Comparison of ENCODE assay signal across 8 cellular contexts in the genomic region with DNA sequence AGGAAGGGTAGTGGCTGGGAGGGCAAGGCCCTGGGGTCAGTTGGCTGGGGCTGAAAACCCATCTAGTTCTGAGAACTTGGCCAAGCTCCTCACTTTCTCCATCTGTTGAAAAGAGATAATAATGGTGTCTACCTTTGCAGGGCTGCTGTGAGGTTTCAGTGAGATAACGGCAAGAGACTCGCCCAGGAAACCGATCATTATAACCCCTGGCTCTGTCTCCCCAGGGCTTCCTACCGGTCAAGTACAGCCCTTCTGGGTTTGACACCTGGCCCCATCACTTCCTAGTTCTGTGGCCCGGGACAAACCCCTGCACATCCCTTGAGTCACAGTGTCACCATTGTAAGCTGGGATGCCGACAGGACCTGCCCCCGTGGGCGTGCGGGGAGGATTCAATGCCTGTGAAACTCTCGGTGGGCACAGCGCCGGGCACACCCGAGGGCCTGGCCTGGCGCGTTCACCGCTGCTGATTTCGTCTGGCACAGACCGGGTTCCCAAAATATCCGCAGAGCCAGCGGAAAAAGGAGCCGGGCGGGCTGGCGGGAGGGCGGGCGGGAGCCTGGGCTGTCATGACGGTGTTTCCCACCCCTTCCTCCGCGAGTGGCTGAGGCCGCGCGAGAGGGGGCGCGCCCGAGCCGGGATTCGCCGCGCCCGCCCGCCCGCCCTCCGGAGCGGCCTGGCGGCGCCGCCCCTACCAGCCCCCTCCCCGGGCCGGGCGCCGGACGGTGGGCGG. TPM values are rescaled to one million over a fixed set of nuclear protein-coding genes. Genes with fewer than 3 reads are reported as not detected.
DNase-seq lines count a peak whose midpoint lies in the region; ATAC-seq and TF ChIP-seq lines count a peak whose summit lies in the region.

No MANE protein-coding gene starts in this region.

- H3K4me1 ChIP-seq in left lung: peaks cover 31 to 69% of the 10 kb centered on the region in 2 donors

- DNase-seq in GM13977 (ENCODE audit: low spot score) (peak; percentile 95), NCI-H446 treated with DMSO at 0.1 percent for 48 hours (lab: John Stamatoyannopoulos, UW) (peak; percentile 41), dedifferentiated amniotic fluid mesenchymal stem cell (ENCODE audit: extremely low spot score) (peak; percentile 44), left lung (peak; percentile 84 to 93)
- peak; percentile 78 for DNase-seq in activated CD4-positive, alpha-beta T cell treated with anti-CD3 and anti-CD28 coated beads, Interleukin-2, amount 10 ng/mL, durations not matched to agents 7 days and 5 days
- peak; percentile 74 for DNase-seq in stimulated activated CD4-positive, alpha-beta T cell treated with anti-CD3 and anti-CD28 coated beads, Interleukin-4, amount 100 ng/mL, for 1 hour

- in situ Hi-C loops in GM13977 (cut with MboI; ENCODE audit: low pct_unique_long_range_greater_than_20kb, low sequenced_read_pairs, unreplicated experiment): no loop called here

- H3K36me3 Mint-ChIP-seq in activated CD4-positive, alpha-beta T cell treated with anti-CD3 and anti-CD28 coated beads, Interleukin-2, amount 10 ng/mL, durations not matched to agents 7 days and 5 days (ENCODE audit: low read depth): peaks cover 32% of the 10 kb centered on the region

- H3K9me3 ChIP-seq in left lung: no peaks in the 10 kb centered on the region

- peak overlapping the region; percentile 83 for H3K4me3 Mint-ChIP-seq in activated CD4-positive, alpha-beta T cell treated with anti-CD3 and anti-CD28 coated beads, Interleukin-2, amount 10 ng/mL, durations not matched to agents 7 days and 5 days

- peaks cover 48% of the 10 kb centered on the region for H3K4me1 Mint-ChIP-seq in activated CD4-positive, alpha-beta T cell treated with anti-CD3 and anti-CD28 coated beads, Interleukin-2, amount 10 ng/mL, durations not matched to agents 7 days and 5 days

- TF ChIP-seq CTCF in GM13977 (IDR thresholded peaks at IDR 0.05; ENCODE audit: extremely low read depth, insufficient read depth, missing control alignments) (no peak), left lung (IDR thresholded peaks at IDR 0.05) (no peak)

- peaks cover 0 to 26% of the 10 kb centered on the region in 2 donors for H3K36me3 ChIP-seq in left lung

- CTCF ChIA-PET in activated CD4-positive, alpha-beta T cell treated with anti-CD3 and anti-CD28 coated beads, Interleukin-2, amount 10 ng/mL, durations not matched to agents 7 days and 5 days (lab: Charles Lee): interaction anchor here (1.5 to 1.8 kb wide), 2 partner anchors 21 to 23 kb away, joined by 4 to 6 read pairs; no protein-coding TSS in a partner anchor

- POLR2A ChIA-PET in activated CD4-positive, alpha-beta T cell treated with anti-CD3 and anti-CD28 coated beads, Interleukin-2, amount 10 ng/mL, durations not matched to agents 7 days and 5 days (lab: Charles Lee): no interaction called here

- peak overlapping the region; percentile 45 to 60 for H3K4me3 ChIP-seq in left lung

- H3K27me3 ChIP-seq in left lung: no peaks in the 10 kb centered on the region

- ATAC-seq in HG02885 (IDR thresholded peaks at IDR 0.05; ENCODE audit: poor library complexity, unreplicated experiment) (peak; percentile 44), left lung (peak; percentile 58), HG02884 (IDR thresholded peaks at IDR 0.05; ENCODE audit: unreplicated experiment) (no peak)

- intact Hi-C loops in left lung (cut with DNase I): loop anchor here in 1 of 2 donors (5.0 kb wide), 1 partner anchor 194 kb away; the partner anchor contains the start of gene TMED2

- peak overlapping the region; percentile 89 to 93 for H3K27ac ChIP-seq in left lung

- peak overlapping the region; percentile 92 for H3K27ac Mint-ChIP-seq in activated CD4-positive, alpha-beta T cell treated with anti-CD3 and anti-CD28 coated beads, Interleukin-2, amount 10 ng/mL, durations not matched to agents 7 days and 5 days

- no peaks in the 10 kb centered on the region for H3K9me3 Mint-ChIP-seq in activated CD4-positive, alpha-beta T cell treated with anti-CD3 and anti-CD28 coated beads, Interleukin-2, amount 10 ng/mL, durations not matched to agents 7 days and 5 days

- H3K27me3 Mint-ChIP-seq in activated CD4-positive, alpha-beta T cell treated with anti-CD3 and anti-CD28 coated beads, Interleukin-2, amount 10 ng/mL, durations not matched to agents 7 days and 5 days: no peaks in the 10 kb centered on the region

RNA-seq across cellular contexts. Expression of gene KMT5A, which starts 4.5 kb away (rescaled TPM):
- 10 to 100 TPM; 73.6 to 85.3 TPM for total RNA-seq in activated CD4-positive, alpha-beta T cell treated with anti-CD3 and anti-CD28 coated beads, Interleukin-2, amount 10 ng/mL, durations not matched to agents 7 days and 5 days
- 10 to 100 TPM; 39.7 to 42.4 TPM for total RNA-seq in left lung

RNA-seq across cellular contexts. Expression of gene SBNO1, which starts 23.7 kb away (rescaled TPM):
- 10 to 100 TPM; 38.1 to 41.8 TPM for total RNA-seq in activated CD4-positive, alpha-beta T cell treated with anti-CD3 and anti-CD28 coated beads, Interleukin-2, amount 10 ng/mL, durations not matched to agents 7 days and 5 days
- total RNA-seq in left lung: 10 to 100 TPM; 26.5 to 32.1 TPM

RNA-seq across cellular contexts. Expression of gene RILPL2, which starts 48.1 kb away (rescaled TPM):
- 1 to 10 TPM; 6.0 to 6.5 TPM for total RNA-seq in activated CD4-positive, alpha-beta T cell treated with anti-CD3 and anti-CD28 coated beads, Interleukin-2, amount 10 ng/mL, durations not matched to agents 7 days and 5 days
- total RNA-seq in left lung: 10 to 100 TPM in 1 of 2 donors, 1 to 10 TPM in 1; 8.9 to 14.0 TPM

Comparison
In these comparisons a context has a peak if more than half of its experiments do, and no peak if none do; other contexts are left out.
1. DNase-seq: peak in every context shown above with its lines; median percentile 95 in GM13977; 88 in left lung; 78 in activated CD4-positive, alpha-beta T cell treated with anti-CD3 and anti-CD28 coated beads, Interleukin-2, amount 10 ng/mL, durations not matched to agents 7 days and 5 days; 74 in stimulated activated CD4-positive, alpha-beta T cell treated with anti-CD3 and anti-CD28 coated beads, Interleukin-4, amount 100 ng/mL, for 1 hour; 44 in dedifferentiated amniotic fluid mesenchymal stem cell; 41 in NCI-H446 treated with DMSO at 0.1 percent for 48 hours.